In the genomic region with DNA sequence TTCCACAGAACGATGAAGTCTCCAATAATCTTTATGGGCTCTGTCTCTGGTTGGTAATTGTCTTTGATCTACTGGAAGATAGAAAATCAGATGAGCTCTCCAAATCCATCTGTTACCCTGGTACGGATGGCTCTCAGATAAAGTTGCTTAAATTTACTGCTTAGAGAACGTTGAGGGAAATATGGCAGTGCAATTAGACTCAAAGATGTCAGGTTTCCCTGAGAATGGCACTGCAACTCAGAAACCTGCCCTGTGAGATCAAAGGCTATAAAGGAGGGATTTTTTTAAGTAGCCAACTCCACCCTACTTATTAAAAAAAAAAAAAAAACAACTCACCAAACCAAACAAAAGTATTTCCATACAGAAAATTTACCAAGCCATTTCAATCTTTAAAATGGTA, we compare ENCODE assay signal across 1 cellular context.
TF ChIP-seq lines count a peak whose summit lies in the region.

No MANE protein-coding gene starts in this region.

TF ChIP-seq in liver, 16 proteins besides CTCF, POLR2A, EP300 and RAD21 (continued from another document):
- TF ChIP-seq, protein P1, sequence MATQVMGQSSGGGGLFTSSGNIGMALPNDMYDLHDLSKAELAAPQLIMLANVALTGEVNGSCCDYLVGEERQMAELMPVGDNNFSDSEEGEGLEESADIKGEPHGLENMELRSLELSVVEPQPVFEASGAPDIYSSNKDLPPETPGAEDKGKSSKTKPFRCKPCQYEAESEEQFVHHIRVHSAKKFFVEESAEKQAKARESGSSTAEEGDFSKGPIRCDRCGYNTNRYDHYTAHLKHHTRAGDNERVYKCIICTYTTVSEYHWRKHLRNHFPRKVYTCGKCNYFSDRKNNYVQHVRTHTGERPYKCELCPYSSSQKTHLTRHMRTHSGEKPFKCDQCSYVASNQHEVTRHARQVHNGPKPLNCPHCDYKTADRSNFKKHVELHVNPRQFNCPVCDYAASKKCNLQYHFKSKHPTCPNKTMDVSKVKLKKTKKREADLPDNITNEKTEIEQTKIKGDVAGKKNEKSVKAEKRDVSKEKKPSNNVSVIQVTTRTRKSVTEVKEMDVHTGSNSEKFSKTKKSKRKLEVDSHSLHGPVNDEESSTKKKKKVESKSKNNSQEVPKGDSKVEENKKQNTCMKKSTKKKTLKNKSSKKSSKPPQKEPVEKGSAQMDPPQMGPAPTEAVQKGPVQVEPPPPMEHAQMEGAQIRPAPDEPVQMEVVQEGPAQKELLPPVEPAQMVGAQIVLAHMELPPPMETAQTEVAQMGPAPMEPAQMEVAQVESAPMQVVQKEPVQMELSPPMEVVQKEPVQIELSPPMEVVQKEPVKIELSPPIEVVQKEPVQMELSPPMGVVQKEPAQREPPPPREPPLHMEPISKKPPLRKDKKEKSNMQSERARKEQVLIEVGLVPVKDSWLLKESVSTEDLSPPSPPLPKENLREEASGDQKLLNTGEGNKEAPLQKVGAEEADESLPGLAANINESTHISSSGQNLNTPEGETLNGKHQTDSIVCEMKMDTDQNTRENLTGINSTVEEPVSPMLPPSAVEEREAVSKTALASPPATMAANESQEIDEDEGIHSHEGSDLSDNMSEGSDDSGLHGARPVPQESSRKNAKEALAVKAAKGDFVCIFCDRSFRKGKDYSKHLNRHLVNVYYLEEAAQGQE (IDR thresholded peaks at IDR 0.05) = no peak
- TF ChIP-seq TAF1 (conservative IDR thresholded peaks at IDR 0.05) (no peak), SP1 (IDR thresholded peaks at IDR 0.05) (no peak), JUND (IDR thresholded peaks at IDR 0.05) (no peak)
